9 cellular contexts compared by ENCODE assay signal in the genomic region with DNA sequence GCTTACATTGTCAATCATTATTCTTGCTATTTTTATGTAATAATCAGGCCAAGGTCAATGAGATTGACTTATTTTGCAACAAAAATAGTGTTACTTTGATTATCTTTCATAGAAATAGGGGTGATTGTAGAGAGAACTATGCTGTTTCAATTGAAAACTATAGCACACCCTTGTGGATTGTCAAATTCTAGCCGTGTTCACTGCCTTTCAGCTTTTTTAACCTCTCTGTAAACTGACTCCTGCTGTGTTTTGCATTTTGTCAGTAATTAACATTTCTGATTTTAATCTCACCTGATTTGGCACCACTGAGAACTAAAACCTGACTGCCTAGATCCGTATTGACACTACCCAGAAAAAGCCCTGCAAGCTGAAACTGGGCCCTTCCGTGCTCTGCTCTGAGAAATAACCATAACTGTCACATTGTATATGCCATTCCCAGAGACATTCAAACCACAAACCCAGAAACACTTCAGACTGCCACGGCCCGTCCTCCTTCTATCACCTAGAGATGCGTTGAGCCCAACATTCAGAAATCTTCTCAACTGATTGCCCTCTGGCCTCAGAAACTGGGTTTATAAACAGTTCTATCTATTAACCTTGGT. TPM values are rescaled to one million over a fixed set of nuclear protein-coding genes. Genes with fewer than 3 reads are reported as not detected.
DNase-seq lines count a peak whose midpoint lies in the region; ATAC-seq and TF ChIP-seq lines count a peak whose summit lies in the region.
"Had no signal": no experiment of that assay in that cellular context is flagged by ENCODE, and none has a peak within 500 bp of the region (broad histone marks: within the 10 kb centered on the region; RNA-seq: fewer than 3 reads in every experiment).

No MANE protein-coding gene starts in this region.

- no peaks in the 10 kb centered on the region for H3K9me3 ChIP-seq in DND-41 (ENCODE audit: insufficient read depth, low read length, severe bottlenecking)
- H3K9me3 ChIP-seq in ascending aorta = no peaks in the 10 kb centered on the region
- H3K9me3 ChIP-seq in aorta (ENCODE audit: control insufficient read depth, low read length) = no peaks in the 10 kb centered on the region

- H3K4me1 Mint-ChIP-seq in mesothelial cell of epicardium = peaks cover 18% of the 10 kb centered on the region

- H3K27me3 ChIP-seq in DND-41 (ENCODE audit: insufficient read depth, low read length, poor library complexity) (no peaks in the 10 kb centered on the region), ascending aorta (no peaks in the 10 kb centered on the region), aorta (ENCODE audit: control insufficient read depth in 1 of 2, insufficient read depth in 2 of 2, low read length in 1 of 2) (no peaks in the 10 kb centered on the region)

- H3K36me3 ChIP-seq in DND-41 (ENCODE audit: insufficient read depth, low read length) (no peaks in the 10 kb centered on the region), ascending aorta (no peaks in the 10 kb centered on the region), aorta (ENCODE audit: control insufficient read depth in 1 of 2, insufficient read depth in 2 of 2, low read length in 1 of 2) (no peaks in the 10 kb centered on the region)

- no peak for TF ChIP-seq EP300 in Ishikawa (IDR thresholded peaks at IDR 0.05; ENCODE audit: borderline replicate concordance)

- no peaks in the 10 kb centered on the region for H4K20me1 ChIP-seq in DND-41 (ENCODE audit: insufficient read depth, low read length)

- H3K9ac ChIP-seq in DND-41 (ENCODE audit: low read depth, low read length) = no peak overlapping the region

- peak; percentile 21; the same call in 1 of the 2 replicates for TF ChIP-seq RAD21 in Ishikawa (IDR thresholded peaks at IDR 0.05; ENCODE audit: low read depth)

- no peaks in the 10 kb centered on the region for H3K4me1 ChIP-seq in DND-41 (ENCODE audit: insufficient read depth, low read length)
- H3K4me1 ChIP-seq in ascending aorta = peaks cover 4 to 5% of the 10 kb centered on the region in 2 donors
- peaks cover 0 to 2% of the 10 kb centered on the region in 2 donors for H3K4me1 ChIP-seq in aorta (ENCODE audit: control insufficient read depth in 1 of 2, insufficient read depth in 2 of 2, low read length in 2 of 2)

- H3K27ac ChIP-seq in DND-41 (ENCODE audit: low read length) (no peak overlapping the region), ascending aorta (peak overlapping the region in 1 of 2 donors; percentile 26), aorta (ENCODE audit: low read depth in 1 of 2, low read length in 2 of 2) (peak overlapping the region in 1 of 2 donors; percentile 25)

- intact Hi-C loops in ascending aorta (cut with DNase I) (loop anchor here (1.0 to 5.0 kb wide), 2 partner anchors 62 to 71 kb away; no protein-coding TSS in a partner anchor), aorta (cut with DNase I) (no loop called here)

- no peaks in the 10 kb centered on the region for H3K27me3 Mint-ChIP-seq in mesothelial cell of epicardium (ENCODE audit: low read depth)

- H3K79me2 ChIP-seq in DND-41 (ENCODE audit: insufficient read depth, low read length) = no peaks in the 10 kb centered on the region

- no peak for ATAC-seq in DND-41 (ENCODE audit: insufficient read depth, low read depth)
- no peak for ATAC-seq in aorta (ENCODE audit: low FRiP score)
- ATAC-seq in HG02678 (IDR thresholded peaks at IDR 0.05; ENCODE audit: unreplicated experiment) = no peak

- TF ChIP-seq CTCF in DND-41 (IDR thresholded peaks at IDR 0.05; ENCODE audit: borderline replicate concordance, extremely low read depth, low read length, poor library complexity, severe bottlenecking) (peak; percentile 15), ascending aorta (IDR thresholded peaks at IDR 0.05) (peak in 2 of 3 experiments; percentile 5 to 42), mesothelial cell of epicardium (IDR thresholded peaks at IDR 0.05; ENCODE audit: unreplicated experiment) (no peak)

- H3K9me3 Mint-ChIP-seq in mesothelial cell of epicardium = peaks cover 12% of the 10 kb centered on the region

- peaks cover 5% of the 10 kb centered on the region for H3K36me3 Mint-ChIP-seq in mesothelial cell of epicardium

- H3K4me2 ChIP-seq in DND-41 (ENCODE audit: insufficient read depth, low read length) = no peak overlapping the region

- 75 to 78% methylated on average over 6 of the region's 6 CpGs for WGBS in aorta, 2 donors

- H3K4me3 Mint-ChIP-seq in mesothelial cell of epicardium = no peak overlapping the region

- no peak for DNase-seq in DND-41
- DNase-seq in ascending aorta (ENCODE audit: low spot score in 2 of 2) = no peak
- DNase-seq in mesothelial cell of epicardium (ENCODE audit: low spot score in 2 of 2, unreplicated experiment in 2 of 2) = no peak
- DNase-seq in aorta = no peak
- DNase-seq in DMS153 treated with DMSO at 0.1 percent for 48 hours (lab: John Stamatoyannopoulos, UW; ENCODE audit: unreplicated experiment) = no peak
- DNase-seq in activated naive CD4-positive, alpha-beta T cell (lab: John Stamatoyannopoulos, UW) = no peak
- DNase-seq: NCI-H345 had no signal

- peak overlapping the region; percentile 47 for H3K27ac Mint-ChIP-seq in mesothelial cell of epicardium

- H2AFZ ChIP-seq in DND-41 (ENCODE audit: low read depth, low read length) = no peak overlapping the region

- no peak overlapping the region for H3K4me3 ChIP-seq in DND-41 (ENCODE audit: low read depth in 1 of 2, low read length in 2 of 2)
- H3K4me3 ChIP-seq in ascending aorta = no peak overlapping the region
- H3K4me3 ChIP-seq in aorta (ENCODE audit: low read length in 2 of 2) = no peak overlapping the region

TF ChIP-seq in Ishikawa, 13 proteins besides CTCF, POLR2A, EP300 and RAD21:
- TF ChIP-seq ZBTB7A (IDR thresholded peaks at IDR 0.05; ENCODE audit: low read depth) = no peak
- TF ChIP-seq TAF1 (IDR thresholded peaks at IDR 0.05; ENCODE audit: low read depth) = no peak
- TF ChIP-seq FOXM1 (IDR thresholded peaks at IDR 0.05; ENCODE audit: borderline replicate concordance, low read depth) = no peak
- TF ChIP-seq USF1 (IDR thresholded peaks at IDR 0.05) = no peak
- TF ChIP-seq TEAD4 (IDR thresholded peaks at IDR 0.05) = no peak
- TF ChIP-seq YY1 (IDR thresholded peaks at IDR 0.05; ENCODE audit: low read depth) = no peak
- no peak for TF ChIP-seq CEBPB (IDR thresholded peaks at IDR 0.05)
- no peak for TF ChIP-seq NFIC (IDR thresholded peaks at IDR 0.05)
- TF ChIP-seq EGR1 (IDR thresholded peaks at IDR 0.05) = no peak
- TF ChIP-seq TCF12 (IDR thresholded peaks at IDR 0.05; ENCODE audit: low read depth) = no peak

RNA-seq across cellular contexts. Expression of gene ETV6, which starts 26.6 kb away (rescaled TPM):
- total RNA-seq in ascending aorta (21.6 TPM), mesothelial cell of epicardium (26.2 to 31.4 TPM (median 27.5 TPM) in 3 replicates), aorta (100 to 1,000 TPM in 1 of 2 donors, 10 to 100 TPM in 1; 73.7 to 113 TPM)
- 10 to 100 TPM in 1 of 2 donors, 1 to 10 TPM in 1; 6.9 to 19.6 TPM for polyA plus RNA-seq in aorta
